1 cellular context compared by ENCODE assay signal in genomic region chr19:48681127-48681470, GRCh38.
TF ChIP-seq lines count a peak whose summit lies in the region.

No MANE protein-coding gene starts in this region.

TF ChIP-seq in GM23338, 12 proteins besides CTCF, POLR2A, EP300 and RAD21 (continued from another document):
- TF ChIP-seq, protein P1, sequence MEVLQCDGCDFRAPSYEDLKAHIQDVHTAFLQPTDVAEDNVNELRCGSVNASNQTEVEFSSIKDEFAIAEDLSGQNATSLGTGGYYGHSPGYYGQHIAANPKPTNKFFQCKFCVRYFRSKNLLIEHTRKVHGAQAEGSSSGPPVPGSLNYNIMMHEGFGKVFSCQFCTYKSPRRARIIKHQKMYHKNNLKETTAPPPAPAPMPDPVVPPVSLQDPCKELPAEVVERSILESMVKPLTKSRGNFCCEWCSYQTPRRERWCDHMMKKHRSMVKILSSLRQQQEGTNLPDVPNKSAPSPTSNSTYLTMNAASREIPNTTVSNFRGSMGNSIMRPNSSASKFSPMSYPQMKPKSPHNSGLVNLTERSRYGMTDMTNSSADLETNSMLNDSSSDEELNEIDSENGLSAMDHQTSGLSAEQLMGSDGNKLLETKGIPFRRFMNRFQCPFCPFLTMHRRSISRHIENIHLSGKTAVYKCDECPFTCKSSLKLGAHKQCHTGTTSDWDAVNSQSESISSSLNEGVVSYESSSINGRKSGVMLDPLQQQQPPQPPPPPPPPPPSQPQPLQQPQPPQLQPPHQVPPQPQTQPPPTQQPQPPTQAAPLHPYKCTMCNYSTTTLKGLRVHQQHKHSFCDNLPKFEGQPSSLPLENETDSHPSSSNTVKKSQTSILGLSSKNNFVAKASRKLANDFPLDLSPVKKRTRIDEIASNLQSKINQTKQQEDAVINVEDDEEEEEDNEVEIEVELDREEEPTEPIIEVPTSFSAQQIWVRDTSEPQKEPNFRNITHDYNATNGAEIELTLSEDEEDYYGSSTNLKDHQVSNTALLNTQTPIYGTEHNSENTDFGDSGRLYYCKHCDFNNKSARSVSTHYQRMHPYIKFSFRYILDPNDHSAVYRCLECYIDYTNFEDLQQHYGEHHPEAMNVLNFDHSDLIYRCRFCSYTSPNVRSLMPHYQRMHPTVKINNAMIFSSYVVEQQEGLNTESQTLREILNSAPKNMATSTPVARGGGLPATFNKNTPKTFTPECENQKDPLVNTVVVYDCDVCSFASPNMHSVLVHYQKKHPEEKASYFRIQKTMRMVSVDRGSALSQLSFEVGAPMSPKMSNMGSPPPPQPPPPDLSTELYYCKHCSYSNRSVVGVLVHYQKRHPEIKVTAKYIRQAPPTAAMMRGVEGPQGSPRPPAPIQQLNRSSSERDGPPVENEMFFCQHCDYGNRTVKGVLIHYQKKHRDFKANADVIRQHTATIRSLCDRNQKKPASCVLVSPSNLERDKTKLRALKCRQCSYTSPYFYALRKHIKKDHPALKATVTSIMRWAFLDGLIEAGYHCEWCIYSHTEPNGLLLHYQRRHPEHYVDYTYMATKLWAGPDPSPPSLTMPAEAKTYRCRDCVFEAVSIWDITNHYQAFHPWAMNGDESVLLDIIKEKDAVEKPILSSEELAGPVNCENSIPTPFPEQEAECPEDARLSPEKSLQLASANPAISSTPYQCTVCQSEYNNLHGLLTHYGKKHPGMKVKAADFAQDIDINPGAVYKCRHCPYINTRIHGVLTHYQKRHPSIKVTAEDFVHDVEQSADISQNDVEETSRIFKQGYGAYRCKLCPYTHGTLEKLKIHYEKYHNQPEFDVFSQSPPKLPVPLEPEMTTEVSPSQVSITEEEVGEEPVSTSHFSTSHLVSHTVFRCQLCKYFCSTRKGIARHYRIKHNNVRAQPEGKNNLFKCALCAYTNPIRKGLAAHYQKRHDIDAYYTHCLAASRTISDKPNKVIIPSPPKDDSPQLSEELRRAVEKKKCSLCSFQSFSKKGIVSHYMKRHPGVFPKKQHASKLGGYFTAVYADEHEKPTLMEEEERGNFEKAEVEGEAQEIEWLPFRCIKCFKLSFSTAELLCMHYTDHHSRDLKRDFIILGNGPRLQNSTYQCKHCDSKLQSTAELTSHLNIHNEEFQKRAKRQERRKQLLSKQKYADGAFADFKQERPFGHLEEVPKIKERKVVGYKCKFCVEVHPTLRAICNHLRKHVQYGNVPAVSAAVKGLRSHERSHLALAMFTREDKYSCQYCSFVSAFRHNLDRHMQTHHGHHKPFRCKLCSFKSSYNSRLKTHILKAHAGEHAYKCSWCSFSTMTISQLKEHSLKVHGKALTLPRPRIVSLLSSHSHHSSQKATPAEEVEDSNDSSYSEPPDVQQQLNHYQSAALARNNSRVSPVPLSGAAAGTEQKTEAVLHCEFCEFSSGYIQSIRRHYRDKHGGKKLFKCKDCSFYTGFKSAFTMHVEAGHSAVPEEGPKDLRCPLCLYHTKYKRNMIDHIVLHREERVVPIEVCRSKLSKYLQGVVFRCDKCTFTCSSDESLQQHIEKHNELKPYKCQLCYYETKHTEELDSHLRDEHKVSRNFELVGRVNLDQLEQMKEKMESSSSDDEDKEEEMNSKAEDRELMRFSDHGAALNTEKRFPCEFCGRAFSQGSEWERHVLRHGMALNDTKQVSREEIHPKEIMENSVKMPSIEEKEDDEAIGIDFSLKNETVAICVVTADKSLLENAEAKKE (CRISPR knock-in tag; IDR thresholded peaks at IDR 0.05) = no peak
